9 cellular contexts compared by ENCODE assay signal in genomic region chr12:67968725-67969124, GRCh38. TPM values are rescaled to one million over a fixed set of nuclear protein-coding genes. Genes with fewer than 3 reads are reported as not detected.
"Had no signal": no experiment of that assay in that cellular context is flagged by ENCODE, and none has a peak within 500 bp of the region (broad histone marks: within the 10 kb centered on the region; RNA-seq: fewer than 3 reads in every experiment).

No MANE protein-coding gene starts in this region.

- DNase-seq: H9, HCEC 1CT, IMR-90, KBM-7 had no signal

- H3K9me3 Mint-ChIP-seq: GM23338, H9 had no signal

- H3K4me2 ChIP-seq: GM23338 had no signal

- H3K4me3 ChIP-seq: GM23338 had no signal

- ATAC-seq: GM23338 had no signal

- H3K27ac Mint-ChIP-seq: GM23338, H9 had no signal

- H3K4me3 Mint-ChIP-seq: GM23338, H9 had no signal

- FAIRE-seq: H1, H54, HTR-8/SVneo had no signal

- H3K4me1 Mint-ChIP-seq: GM23338, H9 had no signal

- H2AFZ ChIP-seq: GM23338 had no signal

RNA-seq across cellular contexts. Expression of gene IFNG-AS1, which starts 20.5 kb away (rescaled TPM):
- total RNA-seq: GM23338, H1, H9, HT-29, IMR-90 had no signal
- polyA plus RNA-seq: GM23338, H1, IMR-90 had no signal
